12 cellular contexts compared by ENCODE assay signal in the genomic region with DNA sequence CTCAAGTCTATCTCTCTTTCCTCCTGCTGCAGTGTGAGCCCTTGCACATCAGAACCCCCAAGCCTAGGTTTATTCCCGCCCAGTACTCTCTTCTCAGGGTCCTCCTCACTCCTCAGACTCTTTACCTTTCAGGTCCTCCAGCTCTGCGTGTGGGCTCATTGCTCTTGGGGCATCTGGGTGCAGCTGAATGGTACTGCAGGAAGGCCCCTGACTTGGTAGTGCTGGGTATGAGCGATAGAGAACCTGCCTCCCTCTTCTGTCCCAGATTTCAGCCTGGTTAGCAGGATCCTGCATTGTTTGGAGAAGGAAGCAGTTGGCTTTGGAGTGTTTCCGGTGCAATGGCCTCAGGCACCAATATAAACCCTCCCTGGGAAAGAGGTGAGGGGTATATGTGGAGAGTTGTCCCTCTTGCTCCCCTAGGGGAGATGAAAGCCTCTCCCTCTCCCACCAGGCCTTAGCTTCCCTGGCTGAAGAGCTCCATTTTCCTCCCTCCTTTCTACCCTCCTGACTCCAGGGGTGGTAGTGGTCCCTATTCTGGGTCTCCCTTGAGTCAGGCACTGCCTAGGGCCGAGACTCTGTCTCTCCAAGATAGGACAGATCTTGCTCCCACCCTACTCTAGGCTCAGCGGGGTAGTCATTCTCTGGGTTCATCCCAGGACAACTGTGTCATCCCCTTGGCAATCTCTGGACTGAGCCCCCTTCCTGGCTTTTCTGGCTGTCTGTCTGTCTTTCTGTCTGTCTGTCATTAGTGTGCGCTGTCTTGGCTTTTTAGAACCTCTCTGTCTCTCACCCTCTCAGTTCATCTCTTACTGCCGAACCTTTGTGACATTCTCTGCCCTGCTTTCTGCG. TPM values are rescaled to one million over a fixed set of nuclear protein-coding genes. Genes with fewer than 3 reads are reported as not detected.
DNase-seq lines count a peak whose midpoint lies in the region; ATAC-seq and TF ChIP-seq lines count a peak whose summit lies in the region.
"Had no signal": no experiment of that assay in that cellular context is flagged by ENCODE, and none has a peak within 500 bp of the region (broad histone marks: within the 10 kb centered on the region; RNA-seq: fewer than 3 reads in every experiment).

No MANE protein-coding gene starts in this region.

- no peaks in the 10 kb centered on the region for H3K9me3 Mint-ChIP-seq in Caco-2 (ENCODE audit: unreplicated experiment)
- H3K9me3 Mint-ChIP-seq in activated naive CD4-positive, alpha-beta T cell treated with anti-CD3 and anti-CD28 coated beads for 36 hours = no peaks in the 10 kb centered on the region

- no peak for DNase-seq in Caco-2
- DNase-seq in SJSA1 (ENCODE audit: low read depth in 1 of 2, low spot score in 2 of 2) = no peak
- DNase-seq in fibroblast of villous mesenchyme (ENCODE audit: low read depth) = no peak
- no peak for DNase-seq in mucosa of gallbladder (ENCODE audit: low spot score)
- DNase-seq in body of pancreas = no peak
- DNase-seq in foreskin keratinocyte = no peak
- no peak for DNase-seq in activated naive CD4-positive, alpha-beta T cell treated with anti-CD3 and anti-CD28 coated beads for 36 hours
- DNase-seq: activated T-cell treated with anti-CD3 and anti-CD28 coated beads, Interleukin-2, amount 50 U/mL, for 1 hour; DND-41; NCI-H1436 treated with DMSO at 0.1 percent for 48 hours had no signal

- no peak overlapping the region for H3K4me3 ChIP-seq in Caco-2 (ENCODE audit: low read depth, low read length)
- H3K4me3 ChIP-seq in SJSA1 = no peak overlapping the region
- peak overlapping the region; percentile 93 for H3K4me3 ChIP-seq in fibroblast of villous mesenchyme (ENCODE audit: low read depth, low read length)
- no peak overlapping the region for H3K4me3 ChIP-seq in rectal smooth muscle tissue (ENCODE audit: low read length)
- H3K4me3 ChIP-seq in body of pancreas = no peak overlapping the region

- CTCF ChIA-PET in Caco-2 (lab: Charles Lee) = interaction anchor here (0.7 to 1.3 kb wide), 3 partner anchors 15 to 51 kb away, joined by 3 to 7 read pairs (median 3); no protein-coding TSS in a partner anchor
- CTCF ChIA-PET in activated naive CD4-positive, alpha-beta T cell treated with anti-CD3 and anti-CD28 coated beads for 36 hours (lab: Charles Lee) = interaction anchor here (0.6 to 14.5 kb wide), 3 partner anchors 8 to 50 kb away, joined by 3 to 252 read pairs (median 9); no protein-coding TSS in a partner anchor

- H3K36me3 Mint-ChIP-seq in Caco-2 (ENCODE audit: insufficient read depth, unreplicated experiment) = peaks cover 35% of the 10 kb centered on the region
- no peaks in the 10 kb centered on the region for H3K36me3 Mint-ChIP-seq in activated naive CD4-positive, alpha-beta T cell treated with anti-CD3 and anti-CD28 coated beads for 36 hours (ENCODE audit: low read depth)

- peak overlapping the region; percentile 95 for H3K27ac Mint-ChIP-seq in Caco-2 (ENCODE audit: unreplicated experiment)
- H3K27ac Mint-ChIP-seq in activated naive CD4-positive, alpha-beta T cell treated with anti-CD3 and anti-CD28 coated beads for 36 hours = no peak overlapping the region

- H3K9ac ChIP-seq in rectal smooth muscle tissue (ENCODE audit: low read length) = no peak overlapping the region

- no peaks in the 10 kb centered on the region for H3K36me3 ChIP-seq in Caco-2 (ENCODE audit: control insufficient read depth, insufficient read depth, low read length)
- H3K36me3 ChIP-seq in SJSA1 = peaks cover 39% of the 10 kb centered on the region
- no peaks in the 10 kb centered on the region for H3K36me3 ChIP-seq in rectal smooth muscle tissue (ENCODE audit: control insufficient read depth, insufficient read depth, low read length)
- no peaks in the 10 kb centered on the region for H3K36me3 ChIP-seq in body of pancreas (replicated peaks in 1 of 2; ENCODE audit: insufficient read depth in 1 of 2, low read depth in 2 of 2)

- no peaks in the 10 kb centered on the region for H3K27me3 Mint-ChIP-seq in Caco-2 (ENCODE audit: insufficient read depth, unreplicated experiment)
- H3K27me3 Mint-ChIP-seq in activated naive CD4-positive, alpha-beta T cell treated with anti-CD3 and anti-CD28 coated beads for 36 hours (ENCODE audit: low read depth) = no peaks in the 10 kb centered on the region

- H3K4me1 ChIP-seq in Caco-2 = peaks cover 43% of the 10 kb centered on the region
- H3K4me1 ChIP-seq in SJSA1 (replicated peaks) = peaks cover 72% of the 10 kb centered on the region
- H3K4me1 ChIP-seq in rectal smooth muscle tissue (ENCODE audit: control insufficient read depth, insufficient read depth, low read length) = peaks cover 20% of the 10 kb centered on the region
- peaks cover 8% of the 10 kb centered on the region for H3K4me1 ChIP-seq in body of pancreas
- H3K4me1 ChIP-seq in foreskin keratinocyte = peaks cover 2% of the 10 kb centered on the region

- no peak for TF ChIP-seq CTCF in Caco-2 (IDR thresholded peaks at IDR 0.05; ENCODE audit: insufficient read depth in 1 of 2, low read depth in 1 of 2, low read length in 1 of 2, severe bottlenecking in 1 of 2, unreplicated experiment in 1 of 2)
- no peak for TF ChIP-seq CTCF in fibroblast of villous mesenchyme (IDR thresholded peaks at IDR 0.05; ENCODE audit: insufficient read depth, low read depth, low read length)
- no peak for TF ChIP-seq CTCF in body of pancreas (IDR thresholded peaks at IDR 0.05)
- TF ChIP-seq CTCF in foreskin keratinocyte (conservative IDR thresholded peaks at IDR 0.05) = no peak

- ATAC-seq in body of pancreas (no peak), foreskin keratinocyte (no peak)

- BruUV-seq in Caco-2 (replicated peaks; lab: Mats Ljungman, UMichigan) = no TSS peak

- H3K4me1 Mint-ChIP-seq in Caco-2 (ENCODE audit: low read depth, unreplicated experiment) = peaks cover 46% of the 10 kb centered on the region
- peaks cover 11% of the 10 kb centered on the region for H3K4me1 Mint-ChIP-seq in activated naive CD4-positive, alpha-beta T cell treated with anti-CD3 and anti-CD28 coated beads for 36 hours (ENCODE audit: low read depth)

- WGBS in body of pancreas, 2 donors = 68 to 75% methylated on average over 9 of the region's 9 CpGs

- H3K27me3 ChIP-seq in Caco-2 (replicated peaks; ENCODE audit: control insufficient read depth, insufficient read depth, low read length) (no peaks in the 10 kb centered on the region), SJSA1 (replicated peaks) (no peaks in the 10 kb centered on the region), rectal smooth muscle tissue (ENCODE audit: control insufficient read depth, insufficient read depth, low read length) (no peaks in the 10 kb centered on the region), body of pancreas (no peaks in the 10 kb centered on the region), foreskin keratinocyte (no peaks in the 10 kb centered on the region)

- peak overlapping the region; percentile 50 for H3K4me3 Mint-ChIP-seq in Caco-2 (ENCODE audit: unreplicated experiment)
- no peak overlapping the region for H3K4me3 Mint-ChIP-seq in activated naive CD4-positive, alpha-beta T cell treated with anti-CD3 and anti-CD28 coated beads for 36 hours

- peak overlapping the region; percentile 72 for H3K27ac ChIP-seq in SJSA1
- H3K27ac ChIP-seq in rectal smooth muscle tissue (ENCODE audit: low read depth, low read length) = peak overlapping the region; percentile 11
- peak overlapping the region in 1 of 4 donors; percentile 11 for H3K27ac ChIP-seq in body of pancreas
- no peak overlapping the region for H3K27ac ChIP-seq in foreskin keratinocyte

- POLR2A ChIA-PET in Caco-2 (lab: Charles Lee) = interaction anchor here (0.5 to 2.1 kb wide), 2 partner anchors 91 to 97 kb away, joined by 4 read pairs; partner anchors contain the start of gene SHMT2

- no peaks in the 10 kb centered on the region for H3K9me3 ChIP-seq in Caco-2
- H3K9me3 ChIP-seq in SJSA1 (replicated peaks) = no peaks in the 10 kb centered on the region
- H3K9me3 ChIP-seq in body of pancreas = no peaks in the 10 kb centered on the region

- intact Hi-C loops in Caco-2 (cut with micrococcal nuclease; ENCODE audit: unreplicated experiment) (no loop called here), body of pancreas (cut with DNase I) (loop anchor here (5.0 kb wide), 1 partner anchor 45 kb away; no protein-coding TSS in a partner anchor)
- intact Hi-C loops in activated naive CD4-positive, alpha-beta T cell treated with anti-CD3 and anti-CD28 coated beads for 36 hours (cut with micrococcal nuclease) = no loop called here

- no peak for TF ChIP-seq POLR2A in body of pancreas (IDR thresholded peaks at IDR 0.05)

RNA-seq across cellular contexts. Expression of gene LRP1, which starts 3.8 kb away (rescaled TPM):
- 106 and 111 TPM in 2 replicates for total RNA-seq in Caco-2 (2022)
- total RNA-seq in SJSA1 (2014; rRNA removed; shearing (Covaris generic)) = 21.2 and 33.3 TPM in 2 replicates
- total RNA-seq in fibroblast of villous mesenchyme = 228 and 277 TPM in 2 replicates
- 241 TPM for total RNA-seq in mucosa of gallbladder
- total RNA-seq in body of pancreas = 100 to 1,000 TPM in 1 of 2 donors, 10 to 100 TPM in 1; 61.2 to 162 TPM
- total RNA-seq in foreskin keratinocyte = 9.8 and 17.5 TPM in 2 replicates
- polyA plus RNA-seq in foreskin keratinocyte = 5.1 and 8.5 TPM in 2 replicates
- total RNA-seq in activated naive CD4-positive, alpha-beta T cell treated with anti-CD3 and anti-CD28 coated beads for 36 hours = 1 to 10 TPM; 1.0 to 1.5 TPM

RNA-seq across cellular contexts. Expression of gene LRP1-AS, which starts 15.3 kb away (rescaled TPM):
- total RNA-seq in Caco-2 (2022) = not detected in 2 replicates
- not detected in 2 replicates for total RNA-seq in SJSA1 (2014; rRNA removed; shearing (Covaris generic))
- not detected in 2 replicates for total RNA-seq in fibroblast of villous mesenchyme
- total RNA-seq in mucosa of gallbladder = not detected
- not detected for total RNA-seq in body of pancreas
- not detected in 2 replicates for total RNA-seq in foreskin keratinocyte
- polyA plus RNA-seq in foreskin keratinocyte = not detected in 2 replicates
- not detected for total RNA-seq in activated naive CD4-positive, alpha-beta T cell treated with anti-CD3 and anti-CD28 coated beads for 36 hours
- total RNA-seq: posterior vena cava had no signal

RNA-seq across cellular contexts. Expression of gene STAT6, which starts 21.0 kb away (rescaled TPM):
- total RNA-seq in Caco-2 (2022) (44.2 and 49.5 TPM in 2 replicates), fibroblast of villous mesenchyme (81.5 and 81.6 TPM in 2 replicates), mucosa of gallbladder (287 TPM), body of pancreas (10 to 100 TPM; 52.7 to 82.4 TPM), foreskin keratinocyte (94.4 and 98.8 TPM in 2 replicates)
- 29.9 and 34.0 TPM in 2 replicates for total RNA-seq in SJSA1 (2014; rRNA removed; shearing (Covaris generic))
- polyA plus RNA-seq in foreskin keratinocyte = 60.2 and 68.9 TPM in 2 replicates
- 100 to 1,000 TPM; 188 to 193 TPM for total RNA-seq in activated naive CD4-positive, alpha-beta T cell treated with anti-CD3 and anti-CD28 coated beads for 36 hours

RNA-seq across cellular contexts. Expression of gene NAB2, which starts 43.2 kb away (rescaled TPM):
- total RNA-seq in Caco-2 (2022) (15.7 and 16.4 TPM in 2 replicates), fibroblast of villous mesenchyme (38.0 and 39.6 TPM in 2 replicates), mucosa of gallbladder (21.4 TPM), body of pancreas (1 to 10 TPM; 4.0 to 7.3 TPM), foreskin keratinocyte (24.3 and 25.0 TPM in 2 replicates)
- 21.6 and 22.2 TPM in 2 replicates for total RNA-seq in SJSA1 (2014; rRNA removed; shearing (Covaris generic))
- 19.4 and 21.5 TPM in 2 replicates for polyA plus RNA-seq in foreskin keratinocyte
- total RNA-seq in activated naive CD4-positive, alpha-beta T cell treated with anti-CD3 and anti-CD28 coated beads for 36 hours = 10 to 100 TPM; 18.4 to 19.1 TPM

RNA-seq across cellular contexts. Expression of gene NEMP1, which starts 53.5 kb away (rescaled TPM):
- total RNA-seq in Caco-2 (2022) (38.3 and 40.1 TPM in 2 replicates), fibroblast of villous mesenchyme (10.0 and 19.0 TPM in 2 replicates), mucosa of gallbladder (11.4 TPM), body of pancreas (1 to 10 TPM; 2.3 to 5.2 TPM), foreskin keratinocyte (16.6 and 20.3 TPM in 2 replicates)
- total RNA-seq in SJSA1 (2014; rRNA removed; shearing (Covaris generic)) = 31.5 and 40.3 TPM in 2 replicates
- polyA plus RNA-seq in foreskin keratinocyte = 4.4 and 6.8 TPM in 2 replicates
- 10 to 100 TPM; 71.3 to 72.2 TPM for total RNA-seq in activated naive CD4-positive, alpha-beta T cell treated with anti-CD3 and anti-CD28 coated beads for 36 hours
